7 cellular contexts compared by ENCODE assay signal in genomic region chr22:20306646-20307447, GRCh38. TPM values are rescaled to one million over a fixed set of nuclear protein-coding genes. Genes with fewer than 3 reads are reported as not detected.
DNase-seq lines count a peak whose midpoint lies in the region; ATAC-seq and TF ChIP-seq lines count a peak whose summit lies in the region.
"Not testable (repeated sequence)": the region's sequence is repeated elsewhere in the genome, so short reads cannot be mapped to it uniquely, and the experiment has no call there.

No MANE protein-coding gene starts in this region.

- not testable (repeated sequence) for H2AFZ ChIP-seq in osteoblast (ENCODE audit: low read length)

- H4K20me1 ChIP-seq in BLaER1 treated with 17β-estradiol and CSF1 and Interleukin-3, amounts not matched to agents 10 nM and 100 nM; osteoblast (ENCODE audit: insufficient read depth, low read length): not testable (repeated sequence)

- H3K27me3 Mint-ChIP-seq in T-cell; chondrocyte (ENCODE audit: low read depth): not testable (repeated sequence)
- peaks cover 11% of the 10 kb centered on the region for H3K27me3 Mint-ChIP-seq in activated naive CD4-positive, alpha-beta T cell treated with anti-CD3 and anti-CD28 coated beads, Interleukin-2, amount 10 ng/mL, durations not matched to agents 7 days and 5 days

- H3K9me3 Mint-ChIP-seq in T-cell; activated naive CD4-positive, alpha-beta T cell treated with anti-CD3 and anti-CD28 coated beads, Interleukin-2, amount 10 ng/mL, durations not matched to agents 7 days and 5 days; chondrocyte (ENCODE audit: low read depth): not testable (repeated sequence)

- intact Hi-C loops in left ventricle myocardium superior (cut with micrococcal nuclease); aorta (cut with DNase I): not testable (repeated sequence)

- not testable (repeated sequence) for H3K9me3 ChIP-seq in BLaER1 treated with 17β-estradiol and CSF1 and Interleukin-3, amounts not matched to agents 10 nM and 100 nM (replicated peaks in 1 of 11); osteoblast (ENCODE audit: low read depth, low read length); aorta (ENCODE audit: control insufficient read depth, low read length)

- H3K4me2 ChIP-seq in BLaER1 treated with 17β-estradiol and CSF1 and Interleukin-3, amounts not matched to agents 10 nM and 100 nM = peak overlapping the region in 9 of 11 experiments; percentile 21 to 77 (median 55); a peak in 19 of 22 replicates
- H3K4me2 ChIP-seq in osteoblast (ENCODE audit: insufficient read depth, low read length) = not testable (repeated sequence)

- CTCF ChIA-PET in T-cell (lab: Charles Lee); activated naive CD4-positive, alpha-beta T cell treated with anti-CD3 and anti-CD28 coated beads, Interleukin-2, amount 10 ng/mL, durations not matched to agents 7 days and 5 days (lab: Charles Lee): not testable (repeated sequence)

- H3K27ac ChIP-seq in BLaER1 treated with 17β-estradiol and CSF1 and Interleukin-3, amounts not matched to agents 10 nM and 100 nM; osteoblast (ENCODE audit: low read depth, low read length); aorta (ENCODE audit: low read depth in 1 of 2, low read length in 2 of 2): not testable (repeated sequence)

- not testable (repeated sequence) for H3K9ac ChIP-seq in BLaER1 treated with 17β-estradiol and CSF1 and Interleukin-3, amounts not matched to agents 10 nM and 100 nM

- H3K79me2 ChIP-seq in osteoblast (ENCODE audit: insufficient read depth, low read length) = not testable (repeated sequence)

- ATAC-seq in T-cell (replicated peaks in 1 of 4) = peak in 3 of 4 experiments; percentile 43 to 65 (median 43)
- not testable (repeated sequence) for ATAC-seq in left ventricle myocardium superior; aorta (ENCODE audit: low FRiP score)

- 87 to 90% methylated on average over 20 to 21 of the region's 21 CpGs for WGBS in aorta, 2 donors

- H3K4me1 Mint-ChIP-seq in T-cell = not testable (repeated sequence)
- H3K4me1 Mint-ChIP-seq in activated naive CD4-positive, alpha-beta T cell treated with anti-CD3 and anti-CD28 coated beads, Interleukin-2, amount 10 ng/mL, durations not matched to agents 7 days and 5 days = peaks cover 14% of the 10 kb centered on the region
- H3K4me1 Mint-ChIP-seq in chondrocyte (ENCODE audit: low read depth) = peaks cover 18% of the 10 kb centered on the region

- peak in 1 of 34 experiments; percentile 1 for DNase-seq in T-cell
- not testable (repeated sequence) for DNase-seq in activated naive CD4-positive, alpha-beta T cell treated with anti-CD3 and anti-CD28 coated beads, Interleukin-2, amount 10 ng/mL, durations not matched to agents 7 days and 5 days
- peak; percentile 33 for DNase-seq in chondrocyte (ENCODE audit: low spot score)
- DNase-seq in left ventricle myocardium superior = peak; percentile 12
- peak; percentile 30 for DNase-seq in osteoblast (ENCODE audit: insufficient read length, low spot score, missing footprints)
- DNase-seq in aorta = peak; percentile 33 to 67

- H3K36me3 Mint-ChIP-seq in T-cell; activated naive CD4-positive, alpha-beta T cell treated with anti-CD3 and anti-CD28 coated beads, Interleukin-2, amount 10 ng/mL, durations not matched to agents 7 days and 5 days; chondrocyte (ENCODE audit: low read depth): not testable (repeated sequence)

- peak overlapping the region in 1 of 3 donors; percentile 7 for H3K4me3 Mint-ChIP-seq in T-cell
- H3K4me3 Mint-ChIP-seq in activated naive CD4-positive, alpha-beta T cell treated with anti-CD3 and anti-CD28 coated beads, Interleukin-2, amount 10 ng/mL, durations not matched to agents 7 days and 5 days = peak overlapping the region; percentile 15
- H3K4me3 Mint-ChIP-seq in chondrocyte (ENCODE audit: unreplicated experiment) = not testable (repeated sequence)

- H3K36me3 ChIP-seq in BLaER1 treated with 17β-estradiol and CSF1 and Interleukin-3, amounts not matched to agents 10 nM and 100 nM; osteoblast (ENCODE audit: insufficient read depth, low read length); aorta (ENCODE audit: control insufficient read depth in 1 of 2, insufficient read depth in 2 of 2, low read length in 1 of 2): not testable (repeated sequence)

- H3K4me1 ChIP-seq in BLaER1 treated with 17β-estradiol and CSF1 and Interleukin-3, amounts not matched to agents 10 nM and 100 nM = peaks cover 0 to 57% (median 37%) of the 10 kb centered on the region in 10 experiments; a peak in 18 of 20 replicates
- H3K4me1 ChIP-seq in osteoblast (ENCODE audit: insufficient read depth, low read length); aorta (ENCODE audit: control insufficient read depth in 1 of 2, insufficient read depth in 2 of 2, low read length in 2 of 2): not testable (repeated sequence)

- H3K27me3 ChIP-seq in BLaER1 treated with 17β-estradiol and CSF1 and Interleukin-3, amounts not matched to agents 10 nM and 100 nM; osteoblast (ENCODE audit: insufficient read depth, low read length); aorta (ENCODE audit: control insufficient read depth in 1 of 2, insufficient read depth in 2 of 2, low read length in 1 of 2): not testable (repeated sequence)

- H3K4me3 ChIP-seq in BLaER1 treated with 17β-estradiol and CSF1 and Interleukin-3, amounts not matched to agents 10 nM and 100 nM; osteoblast (ENCODE audit: insufficient read depth, low read length); aorta (ENCODE audit: low read length in 2 of 2): not testable (repeated sequence)

- H3K27ac Mint-ChIP-seq in T-cell; chondrocyte (ENCODE audit: unreplicated experiment): not testable (repeated sequence)
- peak overlapping the region; percentile 7 for H3K27ac Mint-ChIP-seq in activated naive CD4-positive, alpha-beta T cell treated with anti-CD3 and anti-CD28 coated beads, Interleukin-2, amount 10 ng/mL, durations not matched to agents 7 days and 5 days

- POLR2A ChIA-PET in T-cell (lab: Charles Lee) = not testable (repeated sequence)

- TF ChIP-seq CTCF in chondrocyte (IDR thresholded peaks at IDR 0.05); osteoblast (IDR thresholded peaks at IDR 0.05; ENCODE audit: extremely low read depth, low read depth, low read length): not testable (repeated sequence)

RNA-seq across cellular contexts. Expression of gene DGCR6L, which starts 13.0 kb away (rescaled TPM):
- total RNA-seq in T-cell (10 to 100 TPM; 34.9 to 50.7 (median 46.7) TPM), chondrocyte (45.7 to 52.6 TPM (median 47.2 TPM) in 3 replicates), left ventricle myocardium superior (46.8 TPM), osteoblast (58.9 and 60.8 TPM in 2 replicates), aorta (10 to 100 TPM; 24.1 to 32.3 TPM)
- polyA plus RNA-seq in aorta = 10 to 100 TPM; 70.0 to 73.5 TPM

RNA-seq across cellular contexts. Expression of gene RTN4R, which starts 38.7 kb away (rescaled TPM):
- total RNA-seq in T-cell = 1 to 10 TPM in 3 of 5 donors, under 1 TPM in 2; 0.33 to 4.1 (median 2.5) TPM
- 0.75 to 5.5 TPM (median 5.5 TPM) in 3 replicates for total RNA-seq in chondrocyte
- total RNA-seq in left ventricle myocardium superior = 1.2 TPM
- under 0.01 and 0.29 TPM in 2 replicates for total RNA-seq in osteoblast
- 1 to 10 TPM; 1.3 to 2.7 TPM for total RNA-seq in aorta
- polyA plus RNA-seq in aorta = under 1 TPM; 0.05 to 0.75 TPM
